9 cellular contexts compared by ENCODE assay signal in genomic region chr1:199226163-199226562, GRCh38.
DNase-seq lines count a peak whose midpoint lies in the region; ATAC-seq and TF ChIP-seq lines count a peak whose summit lies in the region.
"Had no signal": no experiment of that assay in that cellular context is flagged by ENCODE, and none has a peak within 500 bp of the region (broad histone marks: within the 10 kb centered on the region; RNA-seq: fewer than 3 reads in every experiment).

No MANE protein-coding gene starts in this region.

- H3K27me3 ChIP-seq in transverse colon: no peaks in the 10 kb centered on the region

- TF ChIP-seq EP300 in transverse colon (IDR thresholded peaks at IDR 0.05; ENCODE audit: low read depth): no peak

- no peak for TF ChIP-seq POLR2A in GM18505 (IDR thresholded peaks at IDR 0.05; ENCODE audit: borderline replicate concordance, extremely low read depth, insufficient read depth, insufficient read length)
- no peak for TF ChIP-seq POLR2A in transverse colon (IDR thresholded peaks at IDR 0.05)

- ATAC-seq in GM18505 (IDR thresholded peaks at IDR 0.05; ENCODE audit: unreplicated experiment): no peak

- H3K27ac ChIP-seq in transverse colon: no peak overlapping the region

- intact Hi-C loops in transverse colon (cut with DNase I; ENCODE audit: low total_unique reads): no loop called here

- H3K9me3 Mint-ChIP-seq in HFFc6: no peaks in the 10 kb centered on the region
- peaks cover 9% of the 10 kb centered on the region for H3K9me3 Mint-ChIP-seq in T-helper 1 cell treated with Interleukin-12 subunit alpha and Interleukin-12 subunit beta and Interleukin-4 antibody, amounts not matched to agents 30 μg/mL and 1 μg/mL, for 36 hours

- DNase-seq in ELR (ENCODE audit: low read depth): peak; percentile 94
- DNase-seq in HFFc6: peak; percentile 19
- peak; percentile 72 for DNase-seq in iris pigment epithelial cell (ENCODE audit: low read depth)
- DNase-seq in HT-29 (ENCODE audit: low spot score): no peak
- DNase-seq in SK-N-DZ (ENCODE audit: low spot score): no peak
- no peak for DNase-seq in transverse colon
- DNase-seq: NCI-H524 had no signal

- TF ChIP-seq CTCF in HFFc6 (IDR thresholded peaks at IDR 0.05) (no peak), transverse colon (IDR thresholded peaks at IDR 0.05) (no peak)

- H3K27ac Mint-ChIP-seq in HFFc6: peak overlapping the region; percentile 44
- peak overlapping the region; percentile 71 for H3K27ac Mint-ChIP-seq in T-helper 1 cell treated with Interleukin-12 subunit alpha and Interleukin-12 subunit beta and Interleukin-4 antibody, amounts not matched to agents 30 μg/mL and 1 μg/mL, for 36 hours

- H3K36me3 Mint-ChIP-seq in HFFc6 (ENCODE audit: low read depth): no peaks in the 10 kb centered on the region
- peaks cover 9% of the 10 kb centered on the region for H3K36me3 Mint-ChIP-seq in T-helper 1 cell treated with Interleukin-12 subunit alpha and Interleukin-12 subunit beta and Interleukin-4 antibody, amounts not matched to agents 30 μg/mL and 1 μg/mL, for 36 hours (ENCODE audit: low read depth)

- peaks cover 40% of the 10 kb centered on the region for H3K4me1 Mint-ChIP-seq in HFFc6 (ENCODE audit: low read depth)
- peaks cover 16% of the 10 kb centered on the region for H3K4me1 Mint-ChIP-seq in T-helper 1 cell treated with Interleukin-12 subunit alpha and Interleukin-12 subunit beta and Interleukin-4 antibody, amounts not matched to agents 30 μg/mL and 1 μg/mL, for 36 hours (ENCODE audit: low read depth)

- in situ Hi-C loops in transverse colon (cut with MboI; ENCODE audit: low pct_ligation_motif_present in 1 of 4, low pct_unique_long_range_greater_than_20kb in 1 of 4, low sequenced_read_pairs in 3 of 4): no loop called here

- H3K27me3 Mint-ChIP-seq in HFFc6 (ENCODE audit: insufficient read depth): 0 out of 2 replicates have a peak, but pooled peaks cover 2% of the 10 kb centered on the region
- H3K27me3 Mint-ChIP-seq in T-helper 1 cell treated with Interleukin-12 subunit alpha and Interleukin-12 subunit beta and Interleukin-4 antibody, amounts not matched to agents 30 μg/mL and 1 μg/mL, for 36 hours (ENCODE audit: low read depth): no peaks in the 10 kb centered on the region

- no peak overlapping the region for H3K4me3 ChIP-seq in transverse colon

- H3K9me3 ChIP-seq in transverse colon: no peaks in the 10 kb centered on the region

- 8 to 22% methylated on average over 2 of the region's 2 CpGs for whole genome bisulfite sequencing in transverse colon (ENCODE audit: low coverage in 1 of 2), 2 donors

- H3K36me3 ChIP-seq in transverse colon: no peaks in the 10 kb centered on the region

- H3K4me3 Mint-ChIP-seq in HFFc6: peak overlapping the region; percentile 58
- H3K4me3 Mint-ChIP-seq in T-helper 1 cell treated with Interleukin-12 subunit alpha and Interleukin-12 subunit beta and Interleukin-4 antibody, amounts not matched to agents 30 μg/mL and 1 μg/mL, for 36 hours: peak overlapping the region; percentile 46

- no peaks in the 10 kb centered on the region for H3K4me1 ChIP-seq in transverse colon

Comparison
In these comparisons a context has a peak if more than half of its experiments do, and no peak if none do; other contexts are left out.
1. DNase-seq: peak in ELR (single experiment), HFFc6 (single experiment) and iris pigment epithelial cell (single experiment); none in HT-29 (single experiment), SK-N-DZ (single experiment) and transverse colon (single experiment).